In the genomic region with DNA sequence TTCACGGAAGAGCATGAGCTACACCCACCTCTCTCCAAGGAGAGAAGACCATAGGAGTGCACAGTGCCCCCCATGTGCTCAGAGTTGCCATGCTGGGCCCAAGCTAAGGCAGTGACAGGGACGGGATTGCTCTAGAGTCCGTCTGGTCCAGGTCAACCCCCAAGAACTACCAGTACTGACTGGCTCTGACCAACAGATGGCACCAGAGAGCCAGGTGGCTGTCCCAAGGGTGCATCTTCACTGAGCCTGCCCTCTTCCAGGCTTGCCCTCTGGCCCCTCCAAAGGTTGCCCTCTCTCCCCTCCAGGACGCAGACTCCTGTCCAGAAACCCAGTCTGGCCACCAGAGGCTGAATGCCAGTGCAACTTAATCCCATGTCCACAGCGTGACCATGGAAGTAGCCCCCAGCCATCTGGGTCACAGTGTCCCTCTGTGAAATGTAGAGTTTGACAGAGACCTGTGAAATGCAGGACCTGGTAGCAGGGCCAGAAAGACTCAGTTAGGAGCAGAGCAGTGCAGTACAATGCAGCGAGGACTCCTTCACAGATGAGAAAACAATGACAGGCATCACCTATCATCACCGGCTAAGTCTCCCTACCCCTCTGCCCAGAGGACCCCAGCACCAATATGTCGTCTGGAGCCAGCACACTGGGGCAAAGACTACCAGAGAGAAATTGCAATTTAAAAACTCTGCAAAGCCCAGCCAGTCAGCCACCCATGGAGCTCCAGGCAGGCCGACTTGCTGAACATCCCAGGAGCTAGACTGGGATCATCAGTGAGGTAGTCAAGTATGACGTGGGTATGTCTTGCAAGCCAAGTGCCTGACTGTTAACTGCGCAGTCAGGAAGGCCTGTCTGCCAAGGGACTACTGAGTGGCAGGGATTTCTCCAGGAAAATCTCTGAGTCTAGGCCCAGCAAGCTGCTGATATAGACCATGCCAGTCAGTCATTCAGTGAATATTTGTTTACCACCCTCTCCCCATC, we compare ENCODE assay signal across 8 cellular contexts. TPM values are rescaled to one million over a fixed set of nuclear protein-coding genes. Genes with fewer than 3 reads are reported as not detected.
A peak's percentile ranks its signal among the peaks of the same experiment; 100 is the strongest.
DNase-seq lines count a peak whose midpoint lies in the region; ATAC-seq and TF ChIP-seq lines count a peak whose summit lies in the region.

No MANE protein-coding gene starts in this region.

- CTCF ChIA-PET in activated CD4-positive, alpha-beta T cell treated with anti-CD3 and anti-CD28 coated beads, Interleukin-2, amount 10 ng/mL, durations not matched to agents 7 days and 5 days (lab: Charles Lee): interaction anchor here (0.7 to 1.8 kb wide), 9 partner anchors 11 to 109 kb away, joined by 3 to 7 read pairs (median 4); no protein-coding TSS in a partner anchor

- H3K27ac Mint-ChIP-seq in activated CD4-positive, alpha-beta T cell treated with anti-CD3 and anti-CD28 coated beads, Interleukin-2, amount 10 ng/mL, durations not matched to agents 7 days and 5 days: no peak overlapping the region

- H3K27me3 ChIP-seq in lung (ENCODE audit: control insufficient read depth, insufficient read depth): no peaks in the 10 kb centered on the region

- no peak overlapping the region for H3K4me3 Mint-ChIP-seq in activated CD4-positive, alpha-beta T cell treated with anti-CD3 and anti-CD28 coated beads, Interleukin-2, amount 10 ng/mL, durations not matched to agents 7 days and 5 days

- ATAC-seq in HG02623 (IDR thresholded peaks at IDR 0.05; ENCODE audit: unreplicated experiment) (peak; percentile 61), lung (ENCODE audit: insufficient read depth, low FRiP score) (peak; percentile 85), HG03565 (IDR thresholded peaks at IDR 0.05; ENCODE audit: unreplicated experiment) (no peak)

- no peaks in the 10 kb centered on the region for H3K36me3 Mint-ChIP-seq in activated CD4-positive, alpha-beta T cell treated with anti-CD3 and anti-CD28 coated beads, Interleukin-2, amount 10 ng/mL, durations not matched to agents 7 days and 5 days (ENCODE audit: low read depth)

- H3K4me1 ChIP-seq in lung (ENCODE audit: control insufficient read depth in 2 of 2, insufficient read depth in 2 of 2, low read length in 2 of 2): no peaks in the 10 kb centered on the region

- POLR2A ChIA-PET in activated CD4-positive, alpha-beta T cell treated with anti-CD3 and anti-CD28 coated beads, Interleukin-2, amount 10 ng/mL, durations not matched to agents 7 days and 5 days (lab: Charles Lee): interaction anchor here (0.6 kb wide), 1 partner anchor 40 kb away, joined by 3 read pairs; no protein-coding TSS in a partner anchor

- TF ChIP-seq CTCF in GM12864 (IDR thresholded peaks at IDR 0.05; ENCODE audit: low read depth, low read length, missing control alignments) (peak; percentile 99), lung (IDR thresholded peaks at IDR 0.05; ENCODE audit: control extremely low read depth, extremely low read depth) (peak; percentile 68)

- H3K9me3 ChIP-seq in lung (ENCODE audit: control insufficient read depth in 2 of 2, insufficient read depth in 1 of 2, low read length in 1 of 2): no peaks in the 10 kb centered on the region

- WGBS in lung, 2 donors: 59 to 65% methylated on average over 11 of the region's 11 CpGs

- peak; percentile 39 for DNase-seq in GM12864 (ENCODE audit: low read depth)
- peak; percentile 73 for DNase-seq in NCI-H2196 (lab: John Stamatoyannopoulos, UW; ENCODE audit: unreplicated experiment)
- peak; percentile 85 for DNase-seq in activated CD4-positive, alpha-beta T cell treated with anti-CD3 and anti-CD28 coated beads, Interleukin-2, amount 10 ng/mL, durations not matched to agents 7 days and 5 days
- peak; percentile 81 for DNase-seq in dermis blood vessel endothelial cell
- peak; percentile 72 for DNase-seq in lung (ENCODE audit: low spot score)
- peak; percentile 16 to 51 for DNase-seq in stimulated activated CD8-positive, alpha-beta memory T cell treated with anti-CD3 and anti-CD28 coated beads, Interleukin-15, amount 100 ng/mL, for 4 hours (ENCODE audit: low read depth in 2 of 2)

- no peak overlapping the region for H3K27ac ChIP-seq in lung (ENCODE audit: low read depth in 1 of 2, low read length in 1 of 2)

- H3K4me1 Mint-ChIP-seq in activated CD4-positive, alpha-beta T cell treated with anti-CD3 and anti-CD28 coated beads, Interleukin-2, amount 10 ng/mL, durations not matched to agents 7 days and 5 days: no peaks in the 10 kb centered on the region

- H3K4me3 ChIP-seq in GM12864 (ENCODE audit: low read depth, low read length) (no peak overlapping the region), lung (no peak overlapping the region)

- H3K9me3 Mint-ChIP-seq in activated CD4-positive, alpha-beta T cell treated with anti-CD3 and anti-CD28 coated beads, Interleukin-2, amount 10 ng/mL, durations not matched to agents 7 days and 5 days: no peaks in the 10 kb centered on the region

- H3K27me3 Mint-ChIP-seq in activated CD4-positive, alpha-beta T cell treated with anti-CD3 and anti-CD28 coated beads, Interleukin-2, amount 10 ng/mL, durations not matched to agents 7 days and 5 days: peaks cover 2% of the 10 kb centered on the region

- H3K36me3 ChIP-seq in lung (ENCODE audit: control insufficient read depth in 2 of 2, insufficient read depth in 2 of 2, low read length in 2 of 2): no peaks in the 10 kb centered on the region

RNA-seq across cellular contexts. Expression of a gene that starts 7.7 kb away (rescaled TPM):
- total RNA-seq in activated CD4-positive, alpha-beta T cell treated with anti-CD3 and anti-CD28 coated beads, Interleukin-2, amount 10 ng/mL, durations not matched to agents 7 days and 5 days: 100 to 1,000 TPM; 194 to 197 TPM
- 172 and 393 TPM in 2 replicates for total RNA-seq in dermis blood vessel endothelial cell
- 100 to 1,000 TPM; 242 to 324 TPM for total RNA-seq in lung
- polyA plus RNA-seq in lung: 100 to 1,000 TPM; 149 to 551 TPM

RNA-seq across cellular contexts. Expression of a gene that starts 41.4 kb away (rescaled TPM):
- 100 to 1,000 TPM; 128 to 136 TPM for total RNA-seq in activated CD4-positive, alpha-beta T cell treated with anti-CD3 and anti-CD28 coated beads, Interleukin-2, amount 10 ng/mL, durations not matched to agents 7 days and 5 days
- 106 and 132 TPM in 2 replicates for total RNA-seq in dermis blood vessel endothelial cell
- total RNA-seq in lung: 100 to 1,000 TPM; 102 to 107 TPM
- polyA plus RNA-seq in lung: 100 to 1,000 TPM in 1 of 2 donors, 10 to 100 TPM in 1; 32.2 to 117 TPM

Comparison
In these comparisons a context has a peak if more than half of its experiments do, and no peak if none do; other contexts are left out.
1. DNase-seq: peak in every context shown above with its lines; median percentile 85 in activated CD4-positive, alpha-beta T cell treated with anti-CD3 and anti-CD28 coated beads, Interleukin-2, amount 10 ng/mL, durations not matched to agents 7 days and 5 days; 81 in dermis blood vessel endothelial cell; 73 in NCI-H2196; 72 in lung; 39 in GM12864; 34 in stimulated activated CD8-positive, alpha-beta memory T cell treated with anti-CD3 and anti-CD28 coated beads, Interleukin-15, amount 100 ng/mL, for 4 hours.